8 cellular contexts compared by ENCODE assay signal in the genomic region with DNA sequence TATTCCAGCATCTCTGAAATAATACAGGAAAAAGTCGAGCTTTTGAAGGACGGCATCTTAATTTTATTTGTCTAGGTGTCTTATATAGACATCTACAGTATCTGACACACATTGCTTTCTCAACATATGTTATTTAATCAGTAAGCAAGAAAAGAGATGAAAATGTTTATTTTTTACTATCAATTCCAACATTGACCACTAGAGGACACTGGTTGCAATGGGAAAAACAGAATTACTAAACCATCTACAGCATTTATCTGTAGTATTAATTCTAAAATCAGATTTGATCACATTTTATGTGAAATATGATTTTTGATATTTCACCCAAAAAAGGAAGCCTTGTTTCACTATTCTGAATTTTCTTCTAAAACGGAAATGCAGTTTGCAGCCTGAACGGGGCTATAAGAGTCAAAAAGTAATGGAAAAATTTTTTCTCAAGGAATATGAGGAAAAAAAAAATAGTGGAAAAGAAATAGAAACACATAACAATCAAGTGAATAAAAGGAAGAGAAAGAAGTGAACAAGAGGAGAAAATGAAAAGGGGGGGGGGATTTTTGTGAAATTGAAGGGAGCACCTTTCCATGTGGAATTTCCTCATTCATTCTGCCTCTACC.
DNase-seq lines count a peak whose midpoint lies in the region; ATAC-seq and TF ChIP-seq lines count a peak whose summit lies in the region.

No MANE protein-coding gene starts in this region.

- WGBS in heart right ventricle, 2 donors, result 34 to 35% methylated on average over 4 of the region's 4 CpGs

- H3K36me3 ChIP-seq in heart right ventricle, result peaks cover 0 to 17% (median 0%) of the 10 kb centered on the region in 9 donors

- H3K27ac ChIP-seq in heart right ventricle (no peak overlapping the region), RWPE1 (no peak overlapping the region), foreskin keratinocyte (no peak overlapping the region)

- no peak overlapping the region for H3K4me3 ChIP-seq in heart right ventricle

- H3K27me3 ChIP-seq in heart right ventricle (no peaks in the 10 kb centered on the region), foreskin keratinocyte (no peaks in the 10 kb centered on the region)

- CTCF ChIA-PET in RWPE1 (lab: Yijun Ruan, JAX), result interaction anchor here (0.7 kb wide), 1 partner anchor 53 kb away, joined by 3 read pairs; no protein-coding TSS in a partner anchor

- DNase-seq in heart right ventricle (no peak), Right ventricle myocardium superior (no peak), RWPE1 (ENCODE audit: low spot score) (peak; percentile 37), foreskin keratinocyte (no peak), type B pancreatic cell (ENCODE audit: extremely low spot score, unreplicated experiment) (no peak), NCI-H1048 (lab: John Stamatoyannopoulos, UW) (no peak)

- ATAC-seq in heart right ventricle, result no peak
- no peak for ATAC-seq in Right ventricle myocardium superior (ENCODE audit: poor library complexity)
- no peak for ATAC-seq in foreskin keratinocyte
- no peak for ATAC-seq in GM21717 (IDR thresholded peaks at IDR 0.05; ENCODE audit: unreplicated experiment)
- no peak for ATAC-seq in GM19395 (IDR thresholded peaks at IDR 0.05; ENCODE audit: unreplicated experiment)

- no peaks in the 10 kb centered on the region for H3K4me1 Mint-ChIP-seq in type B pancreatic cell (ENCODE audit: unreplicated experiment)

- H3K4me1 ChIP-seq in heart right ventricle (peaks cover 0 to 4% (median 0%) of the 10 kb centered on the region in 9 donors), foreskin keratinocyte (peaks cover 12% of the 10 kb centered on the region)

- no peaks in the 10 kb centered on the region for H3K9me3 ChIP-seq in heart right ventricle

- TF ChIP-seq CTCF in heart right ventricle (IDR thresholded peaks at IDR 0.05) (peak; percentile 66 to 91 (median 86)), RWPE1 (conservative IDR thresholded peaks at IDR 0.05; ENCODE audit: low read depth) (peak; percentile 91), foreskin keratinocyte (conservative IDR thresholded peaks at IDR 0.05) (peak; percentile 81), type B pancreatic cell (conservative IDR thresholded peaks at IDR 0.05) (peak; percentile 90)

- POLR2A ChIA-PET in RWPE1 (lab: Yijun Ruan, JAX; ENCODE audit: low non-redundant PET), result no interaction called here

- no peak overlapping the region for H3K27ac Mint-ChIP-seq in type B pancreatic cell

- intact Hi-C loops in heart right ventricle (cut with DNase I), result no loop called here
- intact Hi-C loops in Right ventricle myocardium superior (cut with DNase I), result no loop called here

- H3K9me3 Mint-ChIP-seq in type B pancreatic cell, result no peaks in the 10 kb centered on the region

- peaks cover 3% of the 10 kb centered on the region for H3K36me3 Mint-ChIP-seq in type B pancreatic cell

- H3K4me3 Mint-ChIP-seq in type B pancreatic cell, result no peak overlapping the region

- peaks cover 3% of the 10 kb centered on the region for H3K27me3 Mint-ChIP-seq in type B pancreatic cell
